ENCODE assay signal across 13 cellular contexts in genomic region chr7:123727071-123727837, GRCh38. TPM values are rescaled to one million over a fixed set of nuclear protein-coding genes. Genes with fewer than 3 reads are reported as not detected.
A peak's percentile ranks its signal among the peaks of the same experiment; 100 is the strongest.
DNase-seq lines count a peak whose midpoint lies in the region; TF ChIP-seq lines count a peak whose summit lies in the region.
"Had no signal": no experiment of that assay in that cellular context is flagged by ENCODE, and none has a peak within 500 bp of the region (broad histone marks: within the 10 kb centered on the region; RNA-seq: fewer than 3 reads in every experiment).

No MANE protein-coding gene starts in this region.

- H3K9me3 Mint-ChIP-seq in CD8-positive, alpha-beta memory T cell = peaks cover 0 to 4% (median under 1%) of the 10 kb centered on the region in 5 donors

- H3K4me3 ChIP-seq in CD8-positive, alpha-beta memory T cell (ENCODE audit: low read length) = no peak overlapping the region

- TF ChIP-seq CTCF in RWPE1 (conservative IDR thresholded peaks at IDR 0.05; ENCODE audit: low read depth) = no peak

- CTCF ChIA-PET in RWPE1 (lab: Yijun Ruan, JAX) = interaction anchor here (0.7 kb wide), 1 partner anchor 13 kb away, joined by 4 read pairs; no protein-coding TSS in a partner anchor
- CTCF ChIA-PET in CD8-positive, alpha-beta memory T cell (lab: Charles Lee) = no interaction called here

- no peaks in the 10 kb centered on the region for H3K36me3 ChIP-seq in CD8-positive, alpha-beta memory T cell (ENCODE audit: insufficient read depth, low read length)

- H3K27ac Mint-ChIP-seq in CD8-positive, alpha-beta memory T cell = peak overlapping the region in 2 of 8 donors; percentile 8 to 87
- H3K27ac Mint-ChIP-seq: stimulated activated effector memory CD8-positive, alpha-beta T cell treated with anti-CD3 and anti-CD28 coated beads, Interleukin-12 subunit alpha, Interleukin-12 subunit beta, amount 100 ng/mL, for 72 hours had no signal

- peaks cover 61 to 86% (median 85%) of the 10 kb centered on the region in 3 donors for H3K4me1 Mint-ChIP-seq in CD8-positive, alpha-beta memory T cell

- no peak overlapping the region for H3K27ac ChIP-seq in RWPE1
- H3K27ac ChIP-seq in CD8-positive, alpha-beta memory T cell (ENCODE audit: low read depth, low read length) = no peak overlapping the region

- H3K27me3 ChIP-seq in CD8-positive, alpha-beta memory T cell (ENCODE audit: insufficient read depth, low read length, poor library complexity, severe bottlenecking) = no peaks in the 10 kb centered on the region

- H3K4me1 ChIP-seq in CD8-positive, alpha-beta memory T cell (ENCODE audit: insufficient read depth, low read length) = peaks cover 25% of the 10 kb centered on the region

- peak; percentile 74 for DNase-seq in GM03348 (ENCODE audit: low spot score)
- DNase-seq in RPMI7951 (ENCODE audit: low read depth) = peak; percentile 90
- peak; percentile 94 for DNase-seq in fibroblast of gingiva (ENCODE audit: low read depth)
- DNase-seq in renal cortical epithelial cell (ENCODE audit: low read depth) = peak; percentile 85
- DNase-seq in RPMI8226 = no peak
- no peak for DNase-seq in RWPE1 (ENCODE audit: low spot score)
- DNase-seq in CD8-positive, alpha-beta memory T cell = no peak
- DNase-seq in NCI-H748 (lab: John Stamatoyannopoulos, UW; ENCODE audit: unreplicated experiment) = no peak
- DNase-seq: effector memory CD8-positive, alpha-beta T cell; Karpas-422; NCI-H446 treated with DMSO at 0.1 percent for 48 hours; small intestine had no signal

- POLR2A ChIA-PET in RWPE1 (lab: Yijun Ruan, JAX; ENCODE audit: low non-redundant PET) = no interaction called here
- POLR2A ChIA-PET in CD8-positive, alpha-beta memory T cell (lab: Charles Lee) = no interaction called here

- H3K36me3 Mint-ChIP-seq in CD8-positive, alpha-beta memory T cell = peaks cover 9 to 21% (median 12%) of the 10 kb centered on the region in 3 donors

- H3K27me3 Mint-ChIP-seq in CD8-positive, alpha-beta memory T cell = no peaks in the 10 kb centered on the region
- H3K27me3 Mint-ChIP-seq: effector memory CD8-positive, alpha-beta T cell had no signal

- no peaks in the 10 kb centered on the region for H3K9me3 ChIP-seq in CD8-positive, alpha-beta memory T cell (ENCODE audit: low read length)

- H3K4me3 Mint-ChIP-seq in CD8-positive, alpha-beta memory T cell = peak overlapping the region in 1 of 7 donors; percentile 22
- H3K4me3 Mint-ChIP-seq: effector memory CD8-positive, alpha-beta T cell; stimulated activated effector memory CD8-positive, alpha-beta T cell treated with anti-CD3 and anti-CD28 coated beads, Interleukin-12 subunit alpha, Interleukin-12 subunit beta, amount 100 ng/mL, for 72 hours had no signal

RNA-seq across cellular contexts. Expression of gene WASL, which starts 21.5 kb away (rescaled TPM):
- total RNA-seq in RPMI7951 (2014; rRNA removed; shearing (Covaris generic)) = 18.3 and 25.8 TPM in 2 replicates
- total RNA-seq in renal cortical epithelial cell = 14.9 and 32.5 TPM in 2 replicates
- total RNA-seq in CD8-positive, alpha-beta memory T cell = 1 to 10 TPM; 7.3 to 7.4 TPM
- polyA plus RNA-seq in CD8-positive, alpha-beta memory T cell = 2.8 TPM

Comparison
In these comparisons a context has a peak if more than half of its experiments do, and no peak if none do; other contexts are left out.
1. DNase-seq: peak in GM03348 (single experiment), RPMI7951 (single experiment), fibroblast of gingiva (single experiment) and renal cortical epithelial cell (single experiment); none in RPMI8226 (single experiment), RWPE1 (single experiment), CD8-positive, alpha-beta memory T cell (0 of 5) and NCI-H748 (single experiment).